Comparison of ENCODE assay signal across 17 cellular contexts in genomic region chr16:68367891-68368601, GRCh38. TPM values are rescaled to one million over a fixed set of nuclear protein-coding genes. Genes with fewer than 3 reads are reported as not detected.
DNase-seq lines count a peak whose midpoint lies in the region; ATAC-seq and TF ChIP-seq lines count a peak whose summit lies in the region.
"Had no signal": no experiment of that assay in that cellular context is flagged by ENCODE, and none has a peak within 500 bp of the region (broad histone marks: within the 10 kb centered on the region; RNA-seq: fewer than 3 reads in every experiment).

No MANE protein-coding gene starts in this region.

- no peak overlapping the region for H3K27ac ChIP-seq in DOHH2 (ENCODE audit: low read depth, low read length)
- H3K27ac ChIP-seq: body of pancreas, Peyer's patch, tibial artery had no signal

- H4K20me1 ChIP-seq in DOHH2 (ENCODE audit: control insufficient read depth, insufficient read depth, low read depth, low read length): no peaks in the 10 kb centered on the region; the same call in 1 of the 2 replicates

- peak overlapping the region; percentile 5 for H3K4me3 Mint-ChIP-seq in activated naive CD8-positive, alpha-beta T cell treated with anti-CD3 and anti-CD28 coated beads for 36 hours
- H3K4me3 Mint-ChIP-seq in neural crest cell: no peak overlapping the region

- no peak overlapping the region for H3K27ac Mint-ChIP-seq in activated naive CD8-positive, alpha-beta T cell treated with anti-CD3 and anti-CD28 coated beads for 36 hours
- peak overlapping the region; percentile 67 for H3K27ac Mint-ChIP-seq in neural crest cell (ENCODE audit: unreplicated experiment)

- peaks cover 35% of the 10 kb centered on the region for H3K4me1 Mint-ChIP-seq in activated naive CD8-positive, alpha-beta T cell treated with anti-CD3 and anti-CD28 coated beads for 36 hours
- H3K4me1 Mint-ChIP-seq in neural crest cell: peaks cover 21% of the 10 kb centered on the region

- H3K27me3 Mint-ChIP-seq in activated naive CD8-positive, alpha-beta T cell treated with anti-CD3 and anti-CD28 coated beads for 36 hours: peaks cover 41% of the 10 kb centered on the region
- no peaks in the 10 kb centered on the region for H3K27me3 Mint-ChIP-seq in neural crest cell (ENCODE audit: low read depth)

- H3K9me3 Mint-ChIP-seq in activated naive CD8-positive, alpha-beta T cell treated with anti-CD3 and anti-CD28 coated beads for 36 hours: no peaks in the 10 kb centered on the region
- no peaks in the 10 kb centered on the region for H3K9me3 Mint-ChIP-seq in neural crest cell

- H3K36me3 Mint-ChIP-seq in activated naive CD8-positive, alpha-beta T cell treated with anti-CD3 and anti-CD28 coated beads for 36 hours: no peaks in the 10 kb centered on the region
- no peaks in the 10 kb centered on the region for H3K36me3 Mint-ChIP-seq in neural crest cell (ENCODE audit: low read depth)
- H3K36me3 Mint-ChIP-seq: CD14-positive monocyte had no signal

- no peaks in the 10 kb centered on the region for H3F3A ChIP-seq in DOHH2 (ENCODE audit: control insufficient read depth, insufficient read depth)

- H3K9me3 ChIP-seq in DOHH2 (ENCODE audit: control insufficient read depth, insufficient read depth, low read length): no peaks in the 10 kb centered on the region
- H3K9me3 ChIP-seq: body of pancreas, Peyer's patch, tibial artery had no signal

- no peaks in the 10 kb centered on the region for H3K79me2 ChIP-seq in DOHH2 (ENCODE audit: control insufficient read depth, low read length)

- DNase-seq in activated naive CD8-positive, alpha-beta T cell treated with anti-CD3 and anti-CD28 coated beads for 36 hours: no peak
- DNase-seq in neural crest cell (ENCODE audit: low read depth, low spot score) (no peak), glomerular visceral epithelial cell (ENCODE audit: extremely low spot score) (no peak), NCI-H1694 (lab: John Stamatoyannopoulos, UW) (no peak), NCI-H1417 treated with DMSO at 0.1 percent for 48 hours (lab: John Stamatoyannopoulos, UW) (no peak)
- DNase-seq: activated effector memory CD4-positive, alpha-beta T cell treated with Interleukin-2 at 50 U/mL for 16 hours; body of pancreas; GOT3; left ventricle myocardium superior; NCI-H187 treated with DMSO at 0.1 percent for 48 hours; NCI-H526 treated with DMSO at 0.1 percent for 48 hours; retina; tibial artery had no signal

- peaks cover 20% of the 10 kb centered on the region for H3K27me3 ChIP-seq in DOHH2 (ENCODE audit: control insufficient read depth, low read length)
- H3K27me3 ChIP-seq: body of pancreas, Peyer's patch had no signal

- peak overlapping the region; percentile 49 for H3K4me2 ChIP-seq in DOHH2 (ENCODE audit: low read length)

- peak; percentile 15 for ATAC-seq in HG02870 (IDR thresholded peaks at IDR 0.05; ENCODE audit: unreplicated experiment)
- ATAC-seq: body of pancreas, left ventricle myocardium superior had no signal

- H3K4me1 ChIP-seq in DOHH2 (ENCODE audit: control insufficient read depth, low read length): peaks cover 20% of the 10 kb centered on the region
- H3K4me1 ChIP-seq: body of pancreas, tibial artery had no signal

- no peak for TF ChIP-seq CTCF in DOHH2 (IDR thresholded peaks at IDR 0.05; ENCODE audit: low read depth, low read length, poor library complexity, severe bottlenecking)
- no peak for TF ChIP-seq CTCF in neural crest cell (conservative IDR thresholded peaks at IDR 0.05)

- H3K4me3 ChIP-seq in DOHH2 (ENCODE audit: low read length): no peak overlapping the region
- H3K4me3 ChIP-seq: body of pancreas, tibial artery had no signal

- H3K36me3 ChIP-seq in DOHH2 (ENCODE audit: control insufficient read depth, low read length): no peaks in the 10 kb centered on the region
- H3K36me3 ChIP-seq: tibial artery had no signal

- H3K9me2 ChIP-seq in DOHH2 (replicated peaks; ENCODE audit: control insufficient read depth, low read length): no peaks in the 10 kb centered on the region

RNA-seq across cellular contexts. Expression of gene PRMT7, which starts 57.2 kb away (rescaled TPM):
- total RNA-seq in activated naive CD8-positive, alpha-beta T cell treated with anti-CD3 and anti-CD28 coated beads for 36 hours: 10 to 100 TPM; 68.9 to 72.0 TPM
- total RNA-seq in neural crest cell: 68.9 and 71.9 TPM in 2 replicates

RNA-seq across cellular contexts. Expression of gene SLC7A6OS, which starts 57.3 kb away (rescaled TPM):
- 10 to 100 TPM; 23.0 to 23.3 TPM for total RNA-seq in activated naive CD8-positive, alpha-beta T cell treated with anti-CD3 and anti-CD28 coated beads for 36 hours
- total RNA-seq in neural crest cell: 21.3 and 23.8 TPM in 2 replicates
